ENCODE assay signal across 8 cellular contexts in genomic region chr2:172084734-172085459, GRCh38. TPM values are rescaled to one million over a fixed set of nuclear protein-coding genes. Genes with fewer than 3 reads are reported as not detected.
DNase-seq lines count a peak whose midpoint lies in the region; TF ChIP-seq lines count a peak whose summit lies in the region.

No MANE protein-coding gene starts in this region.

- H3K4me1 ChIP-seq in GM23248 (ENCODE audit: insufficient read depth): peaks cover 8% of the 10 kb centered on the region; the same call in 1 of the 2 replicates
- peaks cover 3 to 44% (median 21%) of the 10 kb centered on the region in 4 donors for H3K4me1 ChIP-seq in Peyer's patch
- peaks cover 0 to 45% of the 10 kb centered on the region in 2 donors for H3K4me1 ChIP-seq in right atrium auricular region

- WGBS in GM23248 (ENCODE audit: low coverage in 1 of 2, low lambda C conversion rate in 2 of 2, missing lambda C conversion rate in 2 of 2), 2 experiments: 1% methylated on average over 52 to 74 of the region's 74 CpGs

- intact Hi-C loops in posterior cingulate gyrus (cut with DNase I): no loop called here

- peak overlapping the region; percentile 89 for H3K9ac ChIP-seq in GM23248

- H3K79me2 ChIP-seq in GM23248 (ENCODE audit: insufficient read depth): peaks cover 36% of the 10 kb centered on the region

- no peaks in the 10 kb centered on the region for H3K36me3 ChIP-seq in GM23248 (ENCODE audit: low read depth)
- no peaks in the 10 kb centered on the region for H3K36me3 ChIP-seq in Peyer's patch
- no peaks in the 10 kb centered on the region for H3K36me3 ChIP-seq in right atrium auricular region

- DNase-seq in activated T-cell treated with anti-CD3 and anti-CD28 coated beads for 24 hours (ENCODE audit: low read depth) (peak; percentile 47), activated T-cell treated with anti-CD3 and anti-CD28 coated beads for 4 hours (no peak), GM23248 (peak; percentile 99), Peyer's patch (peak in 2 of 3 donors; percentile 73 to 74), anterior cingulate cortex (lab: John Stamatoyannopoulos, UW) (peak in 47 of 58 donors; percentile 19 to 77 (median 49)), right atrium auricular region (ENCODE audit: low spot score) (peak; percentile 85), posterior cingulate gyrus (peak in 9 of 10 donors; percentile 49 to 96 (median 71))
- peak; percentile 92 for DNase-seq in Jurkat, Clone E6-1 (ENCODE audit: low read depth, low spot score)

- peak overlapping the region; percentile 90 for H2AFZ ChIP-seq in GM23248

- H3K4me3 ChIP-seq in GM23248: peak overlapping the region; percentile 81
- peak overlapping the region; percentile 69 for H3K4me3 ChIP-seq in Jurkat, Clone E6-1 (ENCODE audit: low read length)
- peak overlapping the region; percentile 14 to 51 (median 46) for H3K4me3 ChIP-seq in Peyer's patch
- peak overlapping the region; percentile 18 to 49 for H3K4me3 ChIP-seq in right atrium auricular region

- no peaks in the 10 kb centered on the region for H3K9me2 ChIP-seq in GM23248 (ENCODE audit: insufficient read depth)

- peak overlapping the region; percentile 90 for H3K4me2 ChIP-seq in GM23248 (ENCODE audit: unreplicated experiment)

- H3K9me3 ChIP-seq in GM23248 (ENCODE audit: low read depth) (no peaks in the 10 kb centered on the region), Peyer's patch (peaks cover 0 to 16% (median 0%) of the 10 kb centered on the region in 4 donors), right atrium auricular region (no peaks in the 10 kb centered on the region)

- peak overlapping the region; percentile 92 for H3K27ac ChIP-seq in GM23248
- no peak overlapping the region for H3K27ac ChIP-seq in Peyer's patch
- H3K27ac ChIP-seq in right atrium auricular region: no peak overlapping the region

- in situ Hi-C loops in GM23248 (cut with MboI): no loop called here

- H3K27me3 ChIP-seq in GM23248 (replicated peaks; ENCODE audit: insufficient read depth): peaks cover 14% of the 10 kb centered on the region
- peaks cover 4 to 92% of the 10 kb centered on the region in 2 donors for H3K27me3 ChIP-seq in Peyer's patch
- peaks cover 87 to 100% of the 10 kb centered on the region in 2 donors for H3K27me3 ChIP-seq in right atrium auricular region

- TF ChIP-seq POLR2A in Peyer's patch (IDR thresholded peaks at IDR 0.05): no peak

- no peak for TF ChIP-seq CTCF in Peyer's patch (IDR thresholded peaks at IDR 0.05)
- no peak for TF ChIP-seq CTCF in right atrium auricular region (IDR thresholded peaks at IDR 0.05)

- H3F3A ChIP-seq in GM23248 (ENCODE audit: insufficient read depth): no peaks in the 10 kb centered on the region

- H4K20me1 ChIP-seq in GM23248 (ENCODE audit: insufficient read depth): no peaks in the 10 kb centered on the region

RNA-seq across cellular contexts. Expression of gene DLX1, which starts 0.4 kb away (rescaled TPM):
- 3.3 and 3.8 TPM in 2 replicates for total RNA-seq in GM23248 (2014; rRNA removed; shearing (Covaris generic))
- polyA plus RNA-seq in GM23248 (2016; fragmentation: Nextera tagmentation; extraction: Ambion mirVana): 7.9 and 9.5 TPM in 2 replicates
- polyA plus RNA-seq in Jurkat, Clone E6-1 (2012; ENCODE audit: insufficient read depth, insufficient read length): 2.7 TPM
- not detected for total RNA-seq in Peyer's patch
- not detected for total RNA-seq in right atrium auricular region

RNA-seq across cellular contexts. Expression of gene DLX2, which starts 17.8 kb away (rescaled TPM):
- total RNA-seq in GM23248 (2014; rRNA removed; shearing (Covaris generic)): 2.8 and 4.7 TPM in 2 replicates
- 6.0 and 6.8 TPM in 2 replicates for polyA plus RNA-seq in GM23248 (2016; fragmentation: Nextera tagmentation; extraction: Ambion mirVana)
- polyA plus RNA-seq in Jurkat, Clone E6-1 (2012; ENCODE audit: insufficient read depth, insufficient read length): 0.42 TPM
- total RNA-seq in Peyer's patch (not detected), right atrium auricular region (not detected)
